9 cellular contexts compared by ENCODE assay signal in genomic region chr3:87145553-87145952, GRCh38.
DNase-seq lines count a peak whose midpoint lies in the region; ATAC-seq and TF ChIP-seq lines count a peak whose summit lies in the region.
"Had no signal": no experiment of that assay in that cellular context is flagged by ENCODE, and none has a peak within 500 bp of the region (broad histone marks: within the 10 kb centered on the region; RNA-seq: fewer than 3 reads in every experiment).

No MANE protein-coding gene starts in this region.

- intact Hi-C loops in vagina (cut with DNase I) = no loop called here

- no peaks in the 10 kb centered on the region for H3K27me3 ChIP-seq in vagina
- H3K27me3 ChIP-seq: adrenal gland had no signal

- H3K27me3 Mint-ChIP-seq in endothelial cell (ENCODE audit: unreplicated experiment) = no peaks in the 10 kb centered on the region

- DNase-seq in SW480 (ENCODE audit: low spot score) (peak; percentile 10), midbrain (lab: John Stamatoyannopoulos, UW) (peak; percentile 21), endothelial cell (ENCODE audit: low spot score) (no peak), NCI-H1694 treated with DMSO at 0.1 percent for 48 hours (lab: John Stamatoyannopoulos, UW) (no peak), vagina (ENCODE audit: extremely low spot score in 2 of 2) (no peak)

- H3K27ac ChIP-seq in 22Rv1 (no peak overlapping the region), vagina (no peak overlapping the region)
- H3K27ac ChIP-seq: adrenal gland had no signal

- peak; percentile 94 for ATAC-seq in HG02885 (IDR thresholded peaks at IDR 0.05; ENCODE audit: poor library complexity, unreplicated experiment)

- H3K9me3 Mint-ChIP-seq in endothelial cell (ENCODE audit: unreplicated experiment) = peaks cover 6% of the 10 kb centered on the region

- no peak overlapping the region for H3K4me3 Mint-ChIP-seq in endothelial cell (ENCODE audit: unreplicated experiment)

- H3K36me3 ChIP-seq in vagina = no peaks in the 10 kb centered on the region
- H3K36me3 ChIP-seq: adrenal gland had no signal

- peaks cover 3% of the 10 kb centered on the region for H3K36me3 Mint-ChIP-seq in endothelial cell (ENCODE audit: low read depth, unreplicated experiment)

- no peak for TF ChIP-seq POLR2A in vagina (IDR thresholded peaks at IDR 0.05)

- H3K4me1 ChIP-seq in vagina = no peaks in the 10 kb centered on the region
- H3K4me1 ChIP-seq: adrenal gland had no signal

- peaks cover 6% of the 10 kb centered on the region for H3K9me3 ChIP-seq in vagina

- no peak overlapping the region for H3K27ac Mint-ChIP-seq in endothelial cell (ENCODE audit: unreplicated experiment)

- TF ChIP-seq CTCF in 22Rv1 (IDR thresholded peaks at IDR 0.05) = peak; percentile 67
- TF ChIP-seq CTCF in GM12874 (IDR thresholded peaks at IDR 0.05; ENCODE audit: insufficient read depth, low read depth, low read length) = peak; percentile 43
- no peak for TF ChIP-seq CTCF in endothelial cell (IDR thresholded peaks at IDR 0.05; ENCODE audit: unreplicated experiment)
- no peak for TF ChIP-seq CTCF in vagina (IDR thresholded peaks at IDR 0.05)

- H3K4me3 ChIP-seq in vagina = no peak overlapping the region
- H3K4me3 ChIP-seq: adrenal gland had no signal

- H3K4me1 Mint-ChIP-seq in endothelial cell (ENCODE audit: unreplicated experiment) = no peaks in the 10 kb centered on the region

Comparison
In these comparisons a context has a peak if more than half of its experiments do, and no peak if none do; other contexts are left out.
1. CTCF ChIP-seq: peak in 22Rv1 (single experiment) and GM12874 (single experiment); none in endothelial cell (single experiment) and vagina (0 of 3).
2. DNase-seq: peak in SW480 (single experiment) and midbrain (single experiment); none in endothelial cell (single experiment), NCI-H1694 treated with DMSO at 0.1 percent for 48 hours (single experiment) and vagina (0 of 2).